ENCODE assay signal across 2 cellular contexts in the genomic region with DNA sequence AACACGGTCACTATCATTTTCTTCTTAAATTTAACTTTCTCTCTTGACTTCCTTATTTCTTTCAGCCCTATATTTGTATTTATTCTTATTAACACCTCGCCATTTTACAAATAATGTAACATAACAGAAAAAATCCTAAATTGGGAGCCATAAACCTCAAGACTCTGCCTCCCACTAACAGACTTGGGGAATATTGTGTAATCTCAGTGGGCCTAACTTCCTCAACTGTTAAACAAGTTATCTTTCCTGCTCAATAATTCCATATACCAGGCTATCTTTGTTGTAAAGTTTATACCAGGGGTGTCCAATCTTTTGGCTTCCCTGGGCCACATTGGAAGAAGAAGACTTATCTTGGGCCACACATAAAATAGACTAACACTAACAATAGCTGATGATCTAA.
TF ChIP-seq lines count a peak whose summit lies in the region.

No MANE protein-coding gene starts in this region.

TF ChIP-seq in IMR-90, 13 proteins besides CTCF, POLR2A, EP300 and RAD21:
- TF ChIP-seq CEBPB (IDR thresholded peaks at IDR 0.05; ENCODE audit: low read depth, low read length) (0 out of 2 replicates have a peak, but pooled peaks have one; percentile 28), MAFK (IDR thresholded peaks at IDR 0.05; ENCODE audit: low read depth, low read length) (no peak)

TF ChIP-seq in K562, 482 proteins besides CTCF, POLR2A, EP300 and RAD21:
- TF ChIP-seq, protein P1, sequence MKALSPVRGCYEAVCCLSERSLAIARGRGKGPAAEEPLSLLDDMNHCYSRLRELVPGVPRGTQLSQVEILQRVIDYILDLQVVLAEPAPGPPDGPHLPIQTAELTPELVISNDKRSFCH (CRISPR knock-in tag; IDR thresholded peaks at IDR 0.05): no peak
- TF ChIP-seq, protein P1 (tag; IDR thresholded peaks at IDR 0.05): no peak
- 0 out of 2 replicates have a peak, but pooled peaks have one; percentile 14 for TF ChIP-seq CEBPB (tag; IDR thresholded peaks at IDR 0.05)
TF ChIP-seq in K562: peak in this region for 1.
